Comparison of ENCODE assay signal across 13 cellular contexts in the genomic region with DNA sequence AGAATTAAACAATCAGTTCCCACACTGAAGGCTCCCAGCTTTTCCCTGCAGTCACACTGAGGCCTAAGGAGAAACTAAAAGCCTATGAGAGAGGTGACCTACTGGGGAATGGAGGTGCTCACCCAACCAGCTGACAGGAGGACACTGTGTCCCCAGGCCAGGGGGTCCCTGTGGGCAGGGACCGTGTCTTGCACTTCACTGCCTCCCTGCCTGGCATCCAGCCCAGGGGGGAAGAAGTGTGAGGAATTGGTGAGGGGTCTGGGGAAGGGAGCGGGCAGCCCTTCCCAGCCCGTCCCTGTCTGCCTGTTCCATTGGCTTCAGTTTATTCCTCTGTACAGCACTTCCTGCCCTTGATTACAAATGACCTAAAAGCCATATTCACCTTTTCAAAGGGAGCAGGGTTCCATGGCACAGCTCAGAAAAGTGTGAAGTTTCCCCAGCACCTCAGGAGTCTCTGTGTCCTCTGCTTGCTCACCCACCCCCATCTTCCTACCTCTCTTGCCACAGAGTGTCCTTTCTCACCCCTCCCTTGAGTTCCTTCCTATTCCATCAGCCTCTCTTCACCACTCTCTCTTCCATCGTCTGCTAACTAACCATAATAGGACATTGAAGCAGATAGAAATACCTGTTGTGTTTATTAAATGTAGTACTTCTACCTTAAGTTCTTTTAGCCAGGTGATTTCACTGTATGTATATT. TPM values are rescaled to one million over a fixed set of nuclear protein-coding genes. Genes with fewer than 3 reads are reported as not detected.
DNase-seq lines count a peak whose midpoint lies in the region; ATAC-seq and TF ChIP-seq lines count a peak whose summit lies in the region.
"Had no signal": no experiment of that assay in that cellular context is flagged by ENCODE, and none has a peak within 500 bp of the region (broad histone marks: within the 10 kb centered on the region; RNA-seq: fewer than 3 reads in every experiment).

No MANE protein-coding gene starts in this region.

- H3K79me1 ChIP-seq in mesenchymal stem cell (replicated peaks; ENCODE audit: low read length, poor library complexity, severe bottlenecking) = no peaks in the 10 kb centered on the region

- 49% methylated on average over 3 of the region's 4 CpGs for WGBS in mesenchymal stem cell

- no peak overlapping the region for H2BK5ac ChIP-seq in mesenchymal stem cell (ENCODE audit: low read depth, low read length, poor library complexity, severe bottlenecking)

- H3K23ac ChIP-seq in mesenchymal stem cell (ENCODE audit: low read length in 2 of 2) = no peak overlapping the region

- intact Hi-C loops in Right ventricle myocardium superior (cut with DNase I) = no loop called here

- H3K4me3 Mint-ChIP-seq in activated CD8-positive, alpha-beta T cell treated with anti-CD3 and anti-CD28 coated beads, Interleukin-2, amount 10 ng/mL, durations not matched to agents 7 days and 5 days = peak overlapping the region; percentile 66

- H2BK12ac ChIP-seq in mesenchymal stem cell (ENCODE audit: low read length in 2 of 2) = peak overlapping the region; percentile 65 to 85

- peak overlapping the region; percentile 99 for H4K91ac ChIP-seq in mesenchymal stem cell (ENCODE audit: low read length)

- H3K9me3 ChIP-seq in right atrium auricular region (no peaks in the 10 kb centered on the region), mesenchymal stem cell (ENCODE audit: control insufficient read depth, low read length) (no peaks in the 10 kb centered on the region)

- H4K8ac ChIP-seq in mesenchymal stem cell (ENCODE audit: low read length) = peak overlapping the region; percentile 54

- no peaks in the 10 kb centered on the region for H3K9me3 Mint-ChIP-seq in activated CD8-positive, alpha-beta T cell treated with anti-CD3 and anti-CD28 coated beads, Interleukin-2, amount 10 ng/mL, durations not matched to agents 7 days and 5 days (ENCODE audit: insufficient read depth)
- H3K9me3 Mint-ChIP-seq: naive B cell had no signal

- peak overlapping the region in 1 of 2 experiments; percentile 79 for H3K4ac ChIP-seq in mesenchymal stem cell (ENCODE audit: low read depth in 1 of 2, low read length in 2 of 2)

- H3K14ac ChIP-seq in mesenchymal stem cell (ENCODE audit: low read length in 2 of 2) = no peak overlapping the region

- H3K27me3 ChIP-seq in right atrium auricular region = no peaks in the 10 kb centered on the region
- H3K27me3 ChIP-seq in mesenchymal stem cell (ENCODE audit: control insufficient read depth in 1 of 2, insufficient read depth in 1 of 2, low read length in 2 of 2) = peaks cover 4% of the 10 kb centered on the region in 2 experiments

- peak overlapping the region; percentile 71 for H2BK120ac ChIP-seq in mesenchymal stem cell (ENCODE audit: low read depth, low read length)

- H2AK5ac ChIP-seq in mesenchymal stem cell (ENCODE audit: low read length, severe bottlenecking) = no peak overlapping the region

- peaks cover 59% of the 10 kb centered on the region for H3K36me3 Mint-ChIP-seq in activated CD8-positive, alpha-beta T cell treated with anti-CD3 and anti-CD28 coated beads, Interleukin-2, amount 10 ng/mL, durations not matched to agents 7 days and 5 days (ENCODE audit: low read depth)
- H3K36me3 Mint-ChIP-seq: naive B cell had no signal

- no peak overlapping the region for H3K4me3 ChIP-seq in right atrium auricular region
- H3K4me3 ChIP-seq in mesenchymal stem cell (ENCODE audit: insufficient read depth in 1 of 2, low read depth in 1 of 2, low read length in 2 of 2) = no peak overlapping the region

- no peaks in the 10 kb centered on the region for H3K36me3 ChIP-seq in right atrium auricular region
- H3K36me3 ChIP-seq in mesenchymal stem cell (ENCODE audit: control insufficient read depth in 1 of 2, insufficient read depth in 2 of 2, low read depth in 1 of 2, low read length in 2 of 2) = no peaks in the 10 kb centered on the region
- H3K36me3 ChIP-seq: WERI-Rb-1 had no signal

- TF ChIP-seq CTCF in right atrium auricular region (IDR thresholded peaks at IDR 0.05) = no peak
- TF ChIP-seq CTCF in GM20000 (IDR thresholded peaks at IDR 0.05; ENCODE audit: extremely low read depth, missing control alignments) = no peak

- no peaks in the 10 kb centered on the region for H3K4me1 ChIP-seq in right atrium auricular region
- no peaks in the 10 kb centered on the region for H3K4me1 ChIP-seq in mesenchymal stem cell (ENCODE audit: control insufficient read depth, insufficient read depth, low read depth, low read length)

- H3K27ac ChIP-seq in right atrium auricular region (no peak overlapping the region), mesenchymal stem cell (ENCODE audit: low read length, poor library complexity, severe bottlenecking) (no peak overlapping the region)
- H3K27ac ChIP-seq: RWPE1, WERI-Rb-1 had no signal

- POLR2A ChIA-PET in activated CD8-positive, alpha-beta T cell treated with anti-CD3 and anti-CD28 coated beads, Interleukin-2, amount 10 ng/mL, durations not matched to agents 7 days and 5 days (lab: Charles Lee) = interaction anchor here (0.7 to 5.8 kb wide), 4 partner anchors 11 to 181 kb away, joined by 3 to 95 read pairs (median 24); a partner anchor contains a TSS

- no peaks in the 10 kb centered on the region for H3K27me3 Mint-ChIP-seq in activated CD8-positive, alpha-beta T cell treated with anti-CD3 and anti-CD28 coated beads, Interleukin-2, amount 10 ng/mL, durations not matched to agents 7 days and 5 days (ENCODE audit: low read depth)

- peak; percentile 54 for ATAC-seq in Right ventricle myocardium superior (ENCODE audit: poor library complexity)
- ATAC-seq in activated CD8-positive, alpha-beta T cell treated with anti-CD3 and anti-CD28 coated beads, Interleukin-2, amount 10 ng/mL, durations not matched to agents 7 days and 5 days = peak; percentile 21

- no peak overlapping the region for H2BK15ac ChIP-seq in mesenchymal stem cell (ENCODE audit: low read depth, poor library complexity, severe bottlenecking)

- peaks cover 90% of the 10 kb centered on the region for H3K4me1 Mint-ChIP-seq in activated CD8-positive, alpha-beta T cell treated with anti-CD3 and anti-CD28 coated beads, Interleukin-2, amount 10 ng/mL, durations not matched to agents 7 days and 5 days (ENCODE audit: low read depth)

- H3K9ac ChIP-seq in mesenchymal stem cell (ENCODE audit: low read length) = no peak overlapping the region

- H2AFZ ChIP-seq in mesenchymal stem cell (ENCODE audit: low read depth, low read length) = peak overlapping the region; percentile 8

- CTCF ChIA-PET in activated CD8-positive, alpha-beta T cell treated with anti-CD3 and anti-CD28 coated beads, Interleukin-2, amount 10 ng/mL, durations not matched to agents 7 days and 5 days (lab: Charles Lee) = interaction anchor here (0.5 to 6.0 kb wide), 7 partner anchors 11 to 230 kb away, joined by 3 to 56 read pairs (median 5); a partner anchor contains a TSS

- DNase-seq in Right ventricle myocardium superior = no peak
- DNase-seq in right atrium auricular region (ENCODE audit: low spot score) = no peak
- no peak for DNase-seq in activated CD8-positive, alpha-beta T cell treated with anti-CD3 and anti-CD28 coated beads, Interleukin-2, amount 10 ng/mL, durations not matched to agents 7 days and 5 days
- DNase-seq in mesenchymal stem cell = no peak
- no peak for DNase-seq in stimulated activated naive CD4-positive, alpha-beta T cell (lab: John Stamatoyannopoulos, UW)
- DNase-seq in GM20000 (ENCODE audit: low spot score) = no peak
- DNase-seq in AML-193 (lab: John Stamatoyannopoulos, UW) = no peak
- no peak for DNase-seq in activated CD4-positive, CD25-positive, alpha-beta regulatory T cell treated with anti-CD3 and anti-CD28 coated beads, Interleukin-2, amount 50 U/mL, for 72 hours
- DNase-seq: cortex of kidney, NCI-H2171, WERI-Rb-1 had no signal

- H3K18ac ChIP-seq in mesenchymal stem cell (ENCODE audit: low read depth in 1 of 2, low read length in 2 of 2) = peak overlapping the region; percentile 78 to 86

- peak overlapping the region; percentile 97 for H3K27ac Mint-ChIP-seq in activated CD8-positive, alpha-beta T cell treated with anti-CD3 and anti-CD28 coated beads, Interleukin-2, amount 10 ng/mL, durations not matched to agents 7 days and 5 days

- no peak overlapping the region for H3K4me2 ChIP-seq in mesenchymal stem cell (ENCODE audit: low read length, poor library complexity, severe bottlenecking)

RNA-seq across cellular contexts. Expression of a gene that starts 12.9 kb away (rescaled TPM):
- total RNA-seq in Right ventricle myocardium superior (4.9 TPM), right atrium auricular region (1 to 10 TPM; 1.6 to 2.1 TPM)
- total RNA-seq in activated CD8-positive, alpha-beta T cell treated with anti-CD3 and anti-CD28 coated beads, Interleukin-2, amount 10 ng/mL, durations not matched to agents 7 days and 5 days = 10 to 100 TPM; 59.6 to 68.3 TPM
- 21.3 TPM for polyA plus RNA-seq in mesenchymal stem cell (2013, experiment 1 of 2)
- 24.8 TPM for polyA plus RNA-seq in mesenchymal stem cell (2013, experiment 2 of 2)

Comparison
In these comparisons a context has a peak if more than half of its experiments do, and no peak if none do; other contexts are left out.
1. RNA of a gene that starts 12.9 kb away (total RNA-seq): 59.6 to 68.3 TPM in activated CD8-positive, alpha-beta T cell treated with anti-CD3 and anti-CD28 coated beads, Interleukin-2, amount 10 ng/mL, durations not matched to agents 7 days and 5 days; 4.9 TPM in Right ventricle myocardium superior (single experiment) and 1.6 to 2.1 TPM in right atrium auricular region; every median in the first group is over 10 times any median in the second.